24 cellular contexts compared by ENCODE assay signal in genomic region chr7:121937224-121937623, GRCh38.
"Had no signal": no experiment of that assay in that cellular context is flagged by ENCODE, and none has a peak within 500 bp of the region (broad histone marks: within the 10 kb centered on the region; RNA-seq: fewer than 3 reads in every experiment).

No MANE protein-coding gene starts in this region.

- DNase-seq: activated CD4-positive, alpha-beta memory T cell treated with anti-CD3 and anti-CD28 coated beads, Interleukin-2, amount 10 ng/mL, durations not matched to agents 7 days and 5 days; activated CD4-positive, alpha-beta T cell treated with anti-CD3 and anti-CD28 coated beads, Interleukin-2, amount 10 ng/mL, durations not matched to agents 24 days and 14 days; aorta; brain microvascular endothelial cell; caudate nucleus; effector CD8-positive, alpha-beta T cell; foreskin keratinocyte; glutamatergic neuron; islet precursor cell; left cardiac atrium; midbrain; natural killer cell; nucleus accumbens; right cardiac atrium; stimulated activated CD4-positive, alpha-beta T cell treated with anti-CD3 and anti-CD28 coated beads, Interleukin-1b, Interleukin-23, amount 100 ng/mL, for 48 hours; T1000; tibial artery had no signal

- H3K4me3 Mint-ChIP-seq: activated CD4-positive, alpha-beta memory T cell treated with anti-CD3 and anti-CD28 coated beads, Interleukin-2, amount 10 ng/mL, durations not matched to agents 7 days and 5 days; activated CD4-positive, alpha-beta T cell treated with anti-CD3 and anti-CD28 coated beads, Interleukin-2, amount 10 ng/mL, durations not matched to agents 24 days and 14 days; dendritic cell treated with granulocyte-macrophage colony-stimulating factor and Interleukin-4, amounts not matched to agents 40 ng/mL and 50 ng/mL, for 4 days; natural killer cell; stimulated activated naive CD8-positive, alpha-beta T cell treated with anti-CD3 and anti-CD28 coated beads, Interleukin-15, Interleukin-2, amounts not matched to agents 100 ng/mL and 50 ng/mL, for 24 hours; T-helper 1 cell treated with Interleukin-12 subunit alpha and Interleukin-12 subunit beta and Interleukin-4 antibody, amounts not matched to agents 30 μg/mL and 1 μg/mL, for 36 hours had no signal

- H3K36me3 Mint-ChIP-seq: activated naive CD4-positive, alpha-beta T cell treated with anti-CD3 and anti-CD28 coated beads, Interleukin-2, amount 50 U/mL, for 72 hours; natural killer cell had no signal

- H3K4me3 ChIP-seq: hepatocyte, skin epidermis, tibial artery had no signal

- H3K27ac ChIP-seq: brain microvascular endothelial cell, foreskin keratinocyte, hepatocyte, parathyroid adenoma, skin epidermis, tibial artery had no signal

- H3K79me2 ChIP-seq: hepatocyte, parathyroid adenoma had no signal

- H3K9ac ChIP-seq: parathyroid adenoma had no signal

- H3K9me3 ChIP-seq: tibial artery had no signal

- H3K27ac Mint-ChIP-seq: activated CD4-positive, alpha-beta memory T cell treated with anti-CD3 and anti-CD28 coated beads, Interleukin-2, amount 10 ng/mL, durations not matched to agents 7 days and 5 days; activated CD4-positive, alpha-beta T cell treated with anti-CD3 and anti-CD28 coated beads, Interleukin-2, amount 10 ng/mL, durations not matched to agents 24 days and 14 days; activated naive CD4-positive, alpha-beta T cell treated with anti-CD3 and anti-CD28 coated beads, Interleukin-2, amount 50 U/mL, for 72 hours; dendritic cell treated with granulocyte-macrophage colony-stimulating factor and Interleukin-4, amounts not matched to agents 40 ng/mL and 50 ng/mL, for 4 days; natural killer cell; stimulated activated naive CD8-positive, alpha-beta T cell treated with anti-CD3 and anti-CD28 coated beads, Interleukin-15, Interleukin-2, amounts not matched to agents 100 ng/mL and 50 ng/mL, for 24 hours; T-helper 1 cell treated with Interleukin-12 subunit alpha and Interleukin-12 subunit beta and Interleukin-4 antibody, amounts not matched to agents 30 μg/mL and 1 μg/mL, for 36 hours had no signal

- H3K36me3 ChIP-seq: brain microvascular endothelial cell, tibial artery had no signal

- ATAC-seq: activated naive CD4-positive, alpha-beta T cell treated with anti-CD3 and anti-CD28 coated beads, Interleukin-2, amount 50 U/mL, for 72 hours; foreskin keratinocyte; left cardiac atrium; natural killer cell; right cardiac atrium had no signal

- H3K4me1 ChIP-seq: parathyroid adenoma, tibial artery had no signal

- H3K27me3 Mint-ChIP-seq: activated CD4-positive, alpha-beta memory T cell treated with anti-CD3 and anti-CD28 coated beads, Interleukin-2, amount 10 ng/mL, durations not matched to agents 7 days and 5 days; activated CD4-positive, alpha-beta T cell treated with anti-CD3 and anti-CD28 coated beads, Interleukin-2, amount 10 ng/mL, durations not matched to agents 24 days and 14 days; dendritic cell treated with granulocyte-macrophage colony-stimulating factor and Interleukin-4, amounts not matched to agents 40 ng/mL and 50 ng/mL, for 4 days; stimulated activated naive CD8-positive, alpha-beta T cell treated with anti-CD3 and anti-CD28 coated beads, Interleukin-15, Interleukin-2, amounts not matched to agents 100 ng/mL and 50 ng/mL, for 24 hours had no signal

- H3K9me3 Mint-ChIP-seq: activated CD4-positive, alpha-beta memory T cell treated with anti-CD3 and anti-CD28 coated beads, Interleukin-2, amount 10 ng/mL, durations not matched to agents 7 days and 5 days; activated CD4-positive, alpha-beta T cell treated with anti-CD3 and anti-CD28 coated beads, Interleukin-2, amount 10 ng/mL, durations not matched to agents 24 days and 14 days; dendritic cell treated with granulocyte-macrophage colony-stimulating factor and Interleukin-4, amounts not matched to agents 40 ng/mL and 50 ng/mL, for 4 days; T-helper 1 cell treated with Interleukin-12 subunit alpha and Interleukin-12 subunit beta and Interleukin-4 antibody, amounts not matched to agents 30 μg/mL and 1 μg/mL, for 36 hours had no signal

- H3K4me1 Mint-ChIP-seq: activated CD4-positive, alpha-beta memory T cell treated with anti-CD3 and anti-CD28 coated beads, Interleukin-2, amount 10 ng/mL, durations not matched to agents 7 days and 5 days; activated CD4-positive, alpha-beta T cell treated with anti-CD3 and anti-CD28 coated beads, Interleukin-2, amount 10 ng/mL, durations not matched to agents 24 days and 14 days; natural killer cell had no signal

- H3K27me3 ChIP-seq: brain microvascular endothelial cell, foreskin keratinocyte, hepatocyte, tibial artery had no signal

- H2AFZ ChIP-seq: hepatocyte, parathyroid adenoma had no signal
